Comparison of ENCODE assay signal across 1 cellular context in genomic region chr1:54668567-54668966, GRCh38.
A peak's percentile ranks its signal among the peaks of the same experiment; 100 is the strongest.
TF ChIP-seq lines count a peak whose summit lies in the region.

No MANE protein-coding gene starts in this region.

TF ChIP-seq in HepG2, 621 proteins besides CTCF, POLR2A, EP300 and RAD21:
- TF ChIP-seq PAWR (CRISPR knock-in tag; IDR thresholded peaks at IDR 0.05; ENCODE audit: borderline replicate concordance), result no peak
- 0 out of 2 replicates have a peak, but pooled peaks have one; percentile 8 for TF ChIP-seq STAG1 (CRISPR knock-in tag; IDR thresholded peaks at IDR 0.05)
